1 cellular context compared by ENCODE assay signal in genomic region chr11:118251858-118252652, GRCh38.
TF ChIP-seq lines count a peak whose summit lies in the region.

A gene with protein sequence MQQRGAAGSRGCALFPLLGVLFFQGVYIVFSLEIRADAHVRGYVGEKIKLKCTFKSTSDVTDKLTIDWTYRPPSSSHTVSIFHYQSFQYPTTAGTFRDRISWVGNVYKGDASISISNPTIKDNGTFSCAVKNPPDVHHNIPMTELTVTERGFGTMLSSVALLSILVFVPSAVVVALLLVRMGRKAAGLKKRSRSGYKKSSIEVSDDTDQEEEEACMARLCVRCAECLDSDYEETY (minus strand): TSS chr11:118252365. CDS start chr11:118252294, 71 bp downstream.

TF ChIP-seq in HepG2, 621 proteins besides CTCF, POLR2A, EP300 and RAD21 (continued from another document and continues in another):
- TF ChIP-seq ZBED4 (CRISPR knock-in tag; IDR thresholded peaks at IDR 0.05; ENCODE audit: borderline replicate concordance), result no peak
- TF ChIP-seq ZNF672 (CRISPR knock-in tag; IDR thresholded peaks at IDR 0.05), result no peak
- TF ChIP-seq PRDM15 (CRISPR knock-in tag; IDR thresholded peaks at IDR 0.05), result no peak
- TF ChIP-seq ZNF724P (CRISPR knock-in tag; IDR thresholded peaks at IDR 0.05; ENCODE audit: borderline replicate concordance), result no peak
- TF ChIP-seq HOXA3 (CRISPR knock-in tag; IDR thresholded peaks at IDR 0.05), result peak; percentile 93; the same call in 1 of the 2 replicates
- TF ChIP-seq ZNF83 (CRISPR knock-in tag; IDR thresholded peaks at IDR 0.05; ENCODE audit: borderline replicate concordance), result peak; percentile 40; the same call in 1 of the 2 replicates
- TF ChIP-seq, protein P1, sequence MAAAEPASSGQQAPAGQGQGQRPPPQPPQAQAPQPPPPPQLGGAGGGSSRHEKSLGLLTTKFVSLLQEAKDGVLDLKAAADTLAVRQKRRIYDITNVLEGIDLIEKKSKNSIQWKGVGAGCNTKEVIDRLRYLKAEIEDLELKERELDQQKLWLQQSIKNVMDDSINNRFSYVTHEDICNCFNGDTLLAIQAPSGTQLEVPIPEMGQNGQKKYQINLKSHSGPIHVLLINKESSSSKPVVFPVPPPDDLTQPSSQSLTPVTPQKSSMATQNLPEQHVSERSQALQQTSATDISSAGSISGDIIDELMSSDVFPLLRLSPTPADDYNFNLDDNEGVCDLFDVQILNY (CRISPR knock-in tag; conservative IDR thresholded peaks at IDR 0.05), result no peak
- TF ChIP-seq SIN3A (IDR thresholded peaks at IDR 0.05; ENCODE audit: borderline replicate concordance, low read depth, low read length), result peak; percentile 38; the same call in 1 of the 2 replicates
- no peak for TF ChIP-seq ZNF598 (CRISPR knock-in tag; IDR thresholded peaks at IDR 0.05; ENCODE audit: borderline replicate concordance)
- no peak for TF ChIP-seq RERE (CRISPR knock-in tag; IDR thresholded peaks at IDR 0.05; ENCODE audit: low read depth)
- TF ChIP-seq, protein P2, sequence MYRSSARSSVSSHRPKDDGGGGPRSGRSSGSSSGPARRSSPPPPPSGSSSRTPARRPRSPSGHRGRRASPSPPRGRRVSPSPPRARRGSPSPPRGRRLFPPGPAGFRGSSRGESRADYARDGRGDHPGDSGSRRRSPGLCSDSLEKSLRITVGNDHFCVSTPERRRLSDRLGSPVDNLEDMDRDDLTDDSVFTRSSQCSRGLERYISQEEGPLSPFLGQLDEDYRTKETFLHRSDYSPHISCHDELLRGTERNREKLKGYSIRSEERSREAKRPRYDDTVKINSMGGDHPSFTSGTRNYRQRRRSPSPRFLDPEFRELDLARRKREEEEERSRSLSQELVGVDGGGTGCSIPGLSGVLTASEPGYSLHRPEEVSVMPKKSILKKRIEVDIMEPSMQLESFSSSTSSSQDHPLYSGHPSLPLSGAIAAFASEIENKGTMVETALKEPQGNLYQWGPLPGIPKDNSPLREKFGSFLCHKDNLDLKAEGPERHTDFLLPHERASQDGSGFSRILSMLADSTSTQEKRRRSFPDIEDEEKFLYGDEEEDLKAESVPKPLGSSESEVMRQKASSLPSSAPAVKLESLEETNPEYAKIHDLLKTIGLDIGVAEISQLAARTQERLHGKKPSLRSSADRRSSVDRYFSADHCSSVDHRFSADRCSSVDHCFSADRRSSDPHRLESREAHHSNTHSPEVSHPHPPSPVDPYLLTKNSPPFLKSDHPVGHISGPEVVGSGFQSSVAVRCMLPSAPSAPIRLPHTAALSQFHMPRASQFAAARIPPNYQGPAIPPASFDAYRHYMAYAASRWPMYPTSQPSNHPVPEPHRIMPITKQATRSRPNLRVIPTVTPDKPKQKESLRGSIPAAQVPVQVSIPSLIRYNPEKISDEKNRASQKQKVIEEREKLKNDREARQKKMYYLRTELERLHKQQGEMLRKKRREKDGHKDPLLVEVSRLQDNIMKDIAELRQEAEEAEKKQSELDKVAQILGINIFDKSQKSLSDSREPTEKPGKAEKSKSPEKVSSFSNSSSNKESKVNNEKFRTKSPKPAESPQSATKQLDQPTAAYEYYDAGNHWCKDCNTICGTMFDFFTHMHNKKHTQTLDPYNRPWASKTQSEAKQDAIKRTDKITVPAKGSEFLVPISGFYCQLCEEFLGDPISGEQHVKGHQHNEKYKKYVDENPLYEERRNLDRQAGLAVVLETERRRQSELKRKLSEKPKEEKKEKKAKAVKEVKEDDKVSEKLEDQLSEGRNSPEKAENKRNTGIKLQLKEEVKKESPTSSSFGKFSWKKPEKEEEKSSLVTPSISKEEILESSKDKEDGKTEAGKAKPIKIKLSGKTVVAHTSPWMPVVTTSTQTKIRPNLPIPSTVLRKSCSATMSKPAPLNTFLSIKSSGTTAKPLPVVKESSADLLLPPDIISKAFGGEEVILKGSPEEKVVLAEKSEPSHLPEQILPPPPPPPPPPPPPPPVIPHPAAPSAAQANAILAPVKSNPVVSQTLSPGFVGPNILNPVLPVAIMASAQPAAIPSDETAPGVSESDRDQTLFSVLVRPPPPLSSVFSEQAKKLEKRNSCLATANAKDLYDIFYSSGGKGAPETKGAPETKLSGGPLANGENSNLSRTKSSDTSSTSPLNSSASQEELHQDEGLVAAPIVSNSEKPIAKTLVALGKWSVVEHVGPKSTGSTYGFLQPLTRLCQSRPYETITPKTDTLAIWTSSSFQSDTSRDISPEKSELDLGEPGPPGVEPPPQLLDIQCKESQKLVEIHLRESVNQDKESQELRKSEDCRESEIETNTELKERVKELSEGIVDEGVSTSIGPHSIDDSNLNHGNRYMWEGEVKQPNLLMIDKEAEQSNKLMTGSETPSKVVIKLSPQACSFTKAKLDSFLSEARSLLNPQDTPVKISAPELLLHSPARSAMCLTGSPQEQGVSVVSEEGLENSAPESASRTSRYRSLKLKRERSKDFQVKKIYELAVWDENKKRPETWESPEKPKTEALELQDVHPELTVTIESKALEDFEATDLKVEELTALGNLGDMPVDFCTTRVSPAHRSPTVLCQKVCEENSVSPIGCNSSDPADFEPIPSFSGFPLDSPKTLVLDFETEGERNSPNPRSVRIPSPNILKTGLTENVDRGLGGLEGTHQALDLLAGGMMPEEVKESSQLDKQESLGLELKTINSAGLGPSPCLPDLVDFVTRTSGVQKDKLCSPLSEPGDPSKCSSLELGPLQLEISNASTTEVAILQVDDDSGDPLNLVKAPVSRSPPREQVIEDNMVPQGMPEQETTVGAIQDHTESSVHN (CRISPR knock-in tag; IDR thresholded peaks at IDR 0.05), result no peak
- no peak for TF ChIP-seq PTBP1 (IDR thresholded peaks at IDR 0.05; ENCODE audit: low read depth, low read length, poor library complexity, severe bottlenecking)
- peak; percentile 95 for TF ChIP-seq ATF1 (CRISPR knock-in tag; IDR thresholded peaks at IDR 0.05)
- TF ChIP-seq KDM5B (CRISPR knock-in tag; IDR thresholded peaks at IDR 0.05; ENCODE audit: borderline replicate concordance), result peak; percentile 76; the same call in 1 of the 2 replicates
- no peak for TF ChIP-seq CENPT (CRISPR knock-in tag; IDR thresholded peaks at IDR 0.05; ENCODE audit: low read depth)
- no peak for TF ChIP-seq STAT5B (CRISPR knock-in tag; IDR thresholded peaks at IDR 0.05)
- TF ChIP-seq, protein P3, sequence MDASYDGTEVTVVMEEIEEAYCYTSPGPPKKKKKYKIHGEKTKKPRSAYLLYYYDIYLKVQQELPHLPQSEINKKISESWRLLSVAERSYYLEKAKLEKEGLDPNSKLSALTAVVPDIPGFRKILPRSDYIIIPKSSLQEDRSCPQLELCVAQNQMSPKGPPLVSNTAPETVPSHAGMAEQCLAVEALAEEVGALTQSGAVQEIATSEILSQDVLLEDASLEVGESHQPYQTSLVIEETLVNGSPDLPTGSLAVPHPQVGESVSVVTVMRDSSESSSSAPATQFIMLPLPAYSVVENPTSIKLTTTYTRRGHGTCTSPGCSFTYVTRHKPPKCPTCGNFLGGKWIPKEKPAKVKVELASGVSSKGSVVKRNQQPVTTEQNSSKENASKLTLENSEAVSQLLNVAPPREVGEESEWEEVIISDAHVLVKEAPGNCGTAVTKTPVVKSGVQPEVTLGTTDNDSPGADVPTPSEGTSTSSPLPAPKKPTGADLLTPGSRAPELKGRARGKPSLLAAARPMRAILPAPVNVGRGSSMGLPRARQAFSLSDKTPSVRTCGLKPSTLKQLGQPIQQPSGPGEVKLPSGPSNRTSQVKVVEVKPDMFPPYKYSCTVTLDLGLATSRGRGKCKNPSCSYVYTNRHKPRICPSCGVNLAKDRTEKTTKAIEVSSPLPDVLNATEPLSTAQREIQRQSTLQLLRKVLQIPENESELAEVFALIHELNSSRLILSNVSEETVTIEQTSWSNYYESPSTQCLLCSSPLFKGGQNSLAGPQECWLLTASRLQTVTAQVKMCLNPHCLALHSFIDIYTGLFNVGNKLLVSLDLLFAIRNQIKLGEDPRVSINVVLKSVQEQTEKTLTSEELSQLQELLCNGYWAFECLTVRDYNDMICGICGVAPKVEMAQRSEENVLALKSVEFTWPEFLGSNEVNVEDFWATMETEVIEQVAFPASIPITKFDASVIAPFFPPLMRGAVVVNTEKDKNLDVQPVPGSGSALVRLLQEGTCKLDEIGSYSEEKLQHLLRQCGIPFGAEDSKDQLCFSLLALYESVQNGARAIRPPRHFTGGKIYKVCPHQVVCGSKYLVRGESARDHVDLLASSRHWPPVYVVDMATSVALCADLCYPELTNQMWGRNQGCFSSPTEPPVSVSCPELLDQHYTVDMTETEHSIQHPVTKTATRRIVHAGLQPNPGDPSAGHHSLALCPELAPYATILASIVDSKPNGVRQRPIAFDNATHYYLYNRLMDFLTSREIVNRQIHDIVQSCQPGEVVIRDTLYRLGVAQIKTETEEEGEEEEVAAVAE (CRISPR knock-in tag; IDR thresholded peaks at IDR 0.05; ENCODE audit: borderline replicate concordance), result no peak
- TF ChIP-seq ZNF33A (CRISPR knock-in tag; IDR thresholded peaks at IDR 0.05; ENCODE audit: borderline replicate concordance), result no peak
